Comparison of ENCODE assay signal across 22 cellular contexts in the genomic region with DNA sequence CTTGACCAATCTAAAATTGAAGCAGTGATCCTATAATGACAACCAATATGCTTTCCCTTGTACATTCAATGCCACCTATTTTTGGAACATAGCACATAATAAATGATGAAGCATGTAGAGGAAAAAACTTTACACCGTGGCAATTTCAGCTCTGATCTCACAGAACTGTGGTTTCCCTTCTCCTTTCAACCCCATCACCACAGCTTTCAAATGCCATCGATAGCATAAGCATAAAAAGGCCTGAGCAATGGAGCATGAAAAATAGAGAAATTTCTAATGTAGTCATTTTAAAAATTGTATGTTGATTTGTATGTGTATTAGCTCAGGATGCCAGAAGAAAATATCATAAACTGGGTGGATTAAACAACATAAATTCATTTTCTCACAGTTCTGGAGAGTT.
"Had no signal": no experiment of that assay in that cellular context is flagged by ENCODE, and none has a peak within 500 bp of the region (broad histone marks: within the 10 kb centered on the region; RNA-seq: fewer than 3 reads in every experiment).

No MANE protein-coding gene starts in this region.

- DNase-seq: KBM-7; MG63; MV-4-11; NCI-H1092; NCI-H1436; NCI-H187; NCI-H2029; NCI-H2081 treated with DMSO at 0.1 percent for 48 hours; NCI-H2171; NCI-H226; NCI-H446; NCI-H510A; NCI-H69; NCI-H774; NK-92 treated with Interleukin-12 subunit alpha and Interleukin-12 subunit beta, amount 100 ng/mL, for 24 hours; OCI-M1; Right ventricle myocardium superior; RPMI8226; SIG-M5; T-helper 2 cell had no signal

- H3K27ac ChIP-seq: SJSA1, SK-N-MC had no signal

- H3K27me3 ChIP-seq: MG63, SJSA1 had no signal

- H3K36me3 ChIP-seq: MG63, SJSA1 had no signal

- H3K4me3 ChIP-seq: MG63, SJSA1, SK-N-MC had no signal

- H3K9me3 ChIP-seq: MG63, SJSA1 had no signal

- H3K4me1 ChIP-seq: SJSA1 had no signal
